In genomic region chr5:173753307-173754168, GRCh38 we compare ENCODE assay signal across 10 cellular contexts.
DNase-seq lines count a peak whose midpoint lies in the region; ATAC-seq and TF ChIP-seq lines count a peak whose summit lies in the region.
"Had no signal": no experiment of that assay in that cellular context is flagged by ENCODE, and none has a peak within 500 bp of the region (broad histone marks: within the 10 kb centered on the region; RNA-seq: fewer than 3 reads in every experiment).

No MANE protein-coding gene starts in this region.

- no peak overlapping the region for H3K4me2 ChIP-seq in smooth muscle cell
- H3K4me2 ChIP-seq in GM23248 (ENCODE audit: unreplicated experiment): no peak overlapping the region
- H3K4me2 ChIP-seq: A549 had no signal

- ATAC-seq in GM18505 (IDR thresholded peaks at IDR 0.05; ENCODE audit: unreplicated experiment) (no peak), HG03442 (IDR thresholded peaks at IDR 0.05; ENCODE audit: unreplicated experiment) (no peak)
- ATAC-seq: A549, T-cell had no signal

- H3K9me2 ChIP-seq in GM23248 (ENCODE audit: insufficient read depth): no peaks in the 10 kb centered on the region

- H3K9ac ChIP-seq in smooth muscle cell (ENCODE audit: low read depth): no peak overlapping the region
- H3K9ac ChIP-seq in GM23248: no peak overlapping the region

- no peaks in the 10 kb centered on the region for H3K9me3 ChIP-seq in adrenal gland (replicated peaks in 1 of 3)
- H3K9me3 ChIP-seq in iPS DF 6.9 (ENCODE audit: control insufficient read depth, insufficient read depth, low read length): no peaks in the 10 kb centered on the region
- no peaks in the 10 kb centered on the region for H3K9me3 ChIP-seq in smooth muscle cell (replicated peaks; ENCODE audit: low read depth)
- no peaks in the 10 kb centered on the region for H3K9me3 ChIP-seq in GM23248 (ENCODE audit: low read depth)
- H3K9me3 ChIP-seq: A549 had no signal

- WGBS in adrenal gland, 4 donors: 60 to 69% (median 65%) methylated on average over 12 to 15 of the region's 15 CpGs
- no CpG with 5 or more reads among the region's 15 CpGs for WGBS in iPS DF 6.9 (ENCODE audit: insufficient coverage, insufficient read length)
- 53% methylated on average over 15 of the region's 15 CpGs for WGBS in smooth muscle cell (ENCODE audit: low lambda C conversion rate)
- WGBS in GM23248 (ENCODE audit: low coverage in 1 of 2, low lambda C conversion rate in 2 of 2, missing lambda C conversion rate in 2 of 2), 2 experiments: 55 to 58% methylated on average over 12 to 15 of the region's 15 CpGs

- intact Hi-C loops in adrenal gland (cut with DNase I): no loop called here

- no peaks in the 10 kb centered on the region for H3K79me2 ChIP-seq in smooth muscle cell (ENCODE audit: low read depth)
- no peaks in the 10 kb centered on the region for H3K79me2 ChIP-seq in GM23248 (ENCODE audit: insufficient read depth)

- H4K20me1 ChIP-seq in smooth muscle cell (ENCODE audit: low read depth) (no peaks in the 10 kb centered on the region), GM23248 (ENCODE audit: insufficient read depth) (no peaks in the 10 kb centered on the region)

- peaks cover 0 to 16% of the 10 kb centered on the region in 2 donors for H3K4me1 ChIP-seq in adrenal gland (replicated peaks in 1 of 2)
- peaks cover 4% of the 10 kb centered on the region; the same call in 1 of the 2 replicates for H3K4me1 ChIP-seq in iPS DF 6.9 (ENCODE audit: control insufficient read depth, insufficient read depth, low read length)
- H3K4me1 ChIP-seq in smooth muscle cell (ENCODE audit: low read depth): peaks cover 5% of the 10 kb centered on the region
- H3K4me1 ChIP-seq in GM23248 (ENCODE audit: insufficient read depth): no peaks in the 10 kb centered on the region

- no peaks in the 10 kb centered on the region for H3K27me3 ChIP-seq in adrenal gland
- no peaks in the 10 kb centered on the region for H3K27me3 ChIP-seq in iPS DF 6.9 (ENCODE audit: control insufficient read depth, insufficient read depth, low read length)
- no peaks in the 10 kb centered on the region for H3K27me3 ChIP-seq in smooth muscle cell (ENCODE audit: low read depth)
- H3K27me3 ChIP-seq in GM23248 (replicated peaks; ENCODE audit: insufficient read depth): no peaks in the 10 kb centered on the region

- peak overlapping the region; percentile 56 for H2AFZ ChIP-seq in smooth muscle cell (ENCODE audit: low read depth)
- no peak overlapping the region for H2AFZ ChIP-seq in GM23248

- H3K36me3 ChIP-seq in adrenal gland (replicated peaks in 1 of 2) (no peaks in the 10 kb centered on the region), iPS DF 6.9 (ENCODE audit: control insufficient read depth, insufficient read depth, low read length) (no peaks in the 10 kb centered on the region), smooth muscle cell (ENCODE audit: low read depth) (no peaks in the 10 kb centered on the region), GM23248 (ENCODE audit: low read depth) (no peaks in the 10 kb centered on the region)

- H3F3A ChIP-seq in smooth muscle cell (ENCODE audit: low read depth) (no peaks in the 10 kb centered on the region), GM23248 (ENCODE audit: insufficient read depth) (no peaks in the 10 kb centered on the region)

- peak; percentile 47 for DNase-seq in NCI-H2171 treated with DMSO at 0.1 percent for 48 hours (lab: John Stamatoyannopoulos, UW)
- no peak for DNase-seq in NCI-H2171 (lab: John Stamatoyannopoulos, UW)
- DNase-seq in adrenal gland: peak; percentile 67 to 92 (median 87)
- peak; percentile 48 for DNase-seq in iPS DF 6.9 (ENCODE audit: low read depth, low spot score)
- DNase-seq in smooth muscle cell (lab: John Stamatoyannopoulos, UW; ENCODE audit: unreplicated experiment): no peak
- DNase-seq in GM23248: no peak
- DNase-seq: T-cell had no signal

- in situ Hi-C loops in GM23248 (cut with MboI): no loop called here

- TF ChIP-seq POLR2A in adrenal gland (IDR thresholded peaks at IDR 0.05): peak in 1 of 2 donors; percentile 66
- TF ChIP-seq POLR2A in GM18505 (IDR thresholded peaks at IDR 0.05; ENCODE audit: borderline replicate concordance, extremely low read depth, insufficient read depth, insufficient read length): no peak

- no peak for TF ChIP-seq CTCF in adrenal gland (IDR thresholded peaks at IDR 0.05)
- TF ChIP-seq CTCF in smooth muscle cell (IDR thresholded peaks at IDR 0.05; ENCODE audit: borderline replicate concordance, insufficient read depth, poor library complexity, severe bottlenecking): no peak

- H3K27ac ChIP-seq in adrenal gland: peak overlapping the region in 4 of 5 donors; percentile 34 to 85 (median 78)
- H3K27ac ChIP-seq in iPS DF 6.9 (ENCODE audit: low read length): no peak overlapping the region
- H3K27ac ChIP-seq in smooth muscle cell (ENCODE audit: low read depth): no peak overlapping the region
- no peak overlapping the region for H3K27ac ChIP-seq in GM23248

- H3K4me3 ChIP-seq in adrenal gland: no peak overlapping the region
- no peak overlapping the region for H3K4me3 ChIP-seq in iPS DF 6.9 (ENCODE audit: low read length)
- no peak overlapping the region for H3K4me3 ChIP-seq in smooth muscle cell
- no peak overlapping the region for H3K4me3 ChIP-seq in GM23248
- H3K4me3 ChIP-seq: A549 had no signal

Comparison
In these comparisons a context has a peak if more than half of its experiments do, and no peak if none do; other contexts are left out.
1. DNase-seq: peak in NCI-H2171 treated with DMSO at 0.1 percent for 48 hours (single experiment), adrenal gland (7 of 7) and iPS DF 6.9 (single experiment); none in NCI-H2171 (single experiment), smooth muscle cell (single experiment) and GM23248 (single experiment).
2. H3K27ac ChIP-seq: peak in adrenal gland (4 of 5); none in iPS DF 6.9 (single experiment), smooth muscle cell (single experiment) and GM23248 (single experiment).